8 cellular contexts compared by ENCODE assay signal in the genomic region with DNA sequence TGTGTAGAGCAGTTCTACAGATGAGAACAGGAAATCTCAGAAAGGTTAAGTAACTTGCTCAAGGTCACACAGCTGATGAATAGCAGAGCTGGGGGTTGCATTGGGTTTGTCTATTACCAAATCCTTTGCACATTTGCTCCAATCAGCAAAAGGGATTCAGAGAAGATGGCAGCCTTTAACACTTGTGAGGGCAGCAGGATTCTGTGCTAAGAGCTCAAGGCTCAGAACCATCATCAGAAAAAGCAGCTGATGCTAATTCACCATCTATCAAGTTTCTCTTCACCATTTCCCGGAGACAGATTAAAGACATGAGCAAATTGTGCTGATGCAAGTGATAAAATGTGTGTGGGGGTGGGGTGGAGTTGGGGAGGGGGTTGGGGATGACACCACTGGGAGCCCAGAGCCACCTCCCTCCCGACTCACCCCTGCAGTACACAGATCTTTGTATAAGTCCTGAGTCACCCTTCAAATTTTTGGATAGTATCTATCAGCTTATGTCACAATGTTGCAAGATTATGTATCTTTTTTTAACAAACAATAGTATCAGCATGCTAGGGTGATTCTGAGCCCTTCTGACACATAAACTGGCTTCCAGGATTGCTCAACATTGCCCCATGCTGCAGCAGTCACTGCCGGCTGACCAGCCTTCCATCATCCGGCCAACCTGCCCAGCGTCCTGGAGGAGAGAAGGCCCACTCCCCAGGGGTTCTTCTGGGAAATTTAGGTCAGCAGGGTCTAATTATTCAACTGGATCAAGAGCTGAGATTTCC. TPM values are rescaled to one million over a fixed set of nuclear protein-coding genes. Genes with fewer than 3 reads are reported as not detected.
DNase-seq lines count a peak whose midpoint lies in the region; ATAC-seq and TF ChIP-seq lines count a peak whose summit lies in the region.

No MANE protein-coding gene starts in this region.

- peak; percentile 6 for ATAC-seq in IMR-90 (ENCODE audit: low read depth)
- peak; percentile 4 for ATAC-seq in lung (ENCODE audit: insufficient read depth, low FRiP score)
- ATAC-seq in CD8-positive, alpha-beta T cell = no peak
- no peak for ATAC-seq in GM18909 (IDR thresholded peaks at IDR 0.05; ENCODE audit: poor library complexity, unreplicated experiment)

- peak overlapping the region; percentile 90 for H2BK120ac ChIP-seq in IMR-90 (ENCODE audit: low read depth, low read length)
- no peak overlapping the region for H2BK120ac ChIP-seq in H9 (ENCODE audit: low read depth, low read length, poor library complexity, severe bottlenecking)

- no peaks in the 10 kb centered on the region for H3K27me3 ChIP-seq in IMR-90 (ENCODE audit: control insufficient read depth, insufficient read depth, low read length)
- no peaks in the 10 kb centered on the region for H3K27me3 ChIP-seq in lung (ENCODE audit: control insufficient read depth, insufficient read depth)
- no peaks in the 10 kb centered on the region for H3K27me3 ChIP-seq in CD8-positive, alpha-beta T cell (ENCODE audit: insufficient read depth, low read length)
- peaks cover 8% of the 10 kb centered on the region; the same call in 1 of the 2 replicates for H3K27me3 ChIP-seq in H9 (ENCODE audit: insufficient read depth, low read length)

- peak; percentile 21; the same call in 1 of the 2 replicates for TF ChIP-seq RAD21 in IMR-90 (IDR thresholded peaks at IDR 0.05; ENCODE audit: low read length)

- CTCF ChIA-PET in IMR-90 (lab: Yijun Ruan, JAX) = interaction anchor here (0.5 to 3.0 kb wide), 13 partner anchors 9 to 293 kb away, joined by 3 to 26 read pairs (median 3); no protein-coding TSS in a partner anchor
- CTCF ChIA-PET in CD8-positive, alpha-beta T cell (lab: Charles Lee) = interaction anchor here (0.5 to 6.1 kb wide), 32 partner anchors 8 to 578 kb away, joined by 3 to 135 read pairs (median 3); no protein-coding TSS in a partner anchor

- no peak for TF ChIP-seq CTCF in IMR-90 (conservative IDR thresholded peaks at IDR 0.05; ENCODE audit: low read depth, low read length)
- no peak for TF ChIP-seq CTCF in lung (IDR thresholded peaks at IDR 0.05; ENCODE audit: control extremely low read depth, extremely low read depth)
- no peak for TF ChIP-seq CTCF in CD8-positive, alpha-beta T cell (IDR thresholded peaks at IDR 0.05)
- no peak for TF ChIP-seq CTCF in H9 (conservative IDR thresholded peaks at IDR 0.05)

- WGBS in IMR-90 (ENCODE audit: extremely low coverage in 2 of 2, insufficient read length in 1 of 2), 2 experiments = no CpG with 5 or more reads among the region's 5 CpGs
- 31% methylated on average over 5 of the region's 5 CpGs for WGBS in lung, 2 donors
- no CpG with 5 or more reads among the region's 5 CpGs for WGBS in H9 (ENCODE audit: extremely low coverage, insufficient read length, low lambda C conversion rate)

- no peak overlapping the region for H3T11ph ChIP-seq in H9 (ENCODE audit: low read length)

- peak overlapping the region; percentile 64; the same call in 1 of the 2 replicates for H3K56ac ChIP-seq in IMR-90 (ENCODE audit: extremely low read depth, insufficient read depth, low read length)
- H3K56ac ChIP-seq in H9 (ENCODE audit: insufficient read length, low read depth, low read length) = no peak overlapping the region

- H3K9me1 ChIP-seq in IMR-90 (ENCODE audit: insufficient read depth, low read length) = peaks cover 8% of the 10 kb centered on the region

- peak overlapping the region; percentile 93 for H2AK9ac ChIP-seq in IMR-90 (replicated peaks; ENCODE audit: low read depth, low read length, poor library complexity)

- H4K5ac ChIP-seq in IMR-90 (ENCODE audit: low read depth, low read length) (no peak overlapping the region), H9 (ENCODE audit: insufficient read length, low read depth, low read length) (no peak overlapping the region)

- intact Hi-C loops in IMR-90 (cut with micrococcal nuclease) = loop anchor here (1.0 to 5.0 kb wide), 6 partner anchors 23 to 297 kb away; a partner anchor contains a TSS
- intact Hi-C loops in CD8-positive, alpha-beta T cell (cut with DNase I, micrococcal nuclease) = loop anchor here (1.0 to 5.0 kb wide), 6 partner anchors 23 to 283 kb away; no protein-coding TSS in a partner anchor

- H3K9me3 ChIP-seq in IMR-90 (ENCODE audit: control insufficient read depth, insufficient read depth, low read length) (peaks cover 2% of the 10 kb centered on the region; the same call in 1 of the 2 replicates), lung (ENCODE audit: control insufficient read depth in 2 of 2, insufficient read depth in 1 of 2, low read length in 1 of 2) (peaks cover 0 to 6% of the 10 kb centered on the region in 2 donors), H9 (ENCODE audit: control insufficient read depth, low read depth, low read length) (no peaks in the 10 kb centered on the region)
- no peaks in the 10 kb centered on the region for H3K9me3 ChIP-seq in CD8-positive, alpha-beta T cell (ENCODE audit: low read length)

- peak overlapping the region; percentile 8; the same call in 1 of the 2 replicates for H3K4me2 ChIP-seq in IMR-90 (ENCODE audit: low read depth, low read length)
- H3K4me2 ChIP-seq in H9 (ENCODE audit: insufficient read depth, insufficient read length, low read length) = no peak overlapping the region

- dilution Hi-C loops in IMR-90 (cut with HindIII; ENCODE audit: low sequenced_read_pairs, unreplicated experiment) = no loop called here

- no peak overlapping the region for H3K27ac Mint-ChIP-seq in CD8-positive, alpha-beta T cell
- H3K27ac Mint-ChIP-seq in H9 = no peak overlapping the region

- H3K36me3 ChIP-seq in IMR-90 (ENCODE audit: control insufficient read depth, insufficient read depth, low read length) = no peaks in the 10 kb centered on the region
- no peaks in the 10 kb centered on the region for H3K36me3 ChIP-seq in lung (ENCODE audit: control insufficient read depth in 2 of 2, insufficient read depth in 2 of 2, low read length in 2 of 2)
- H3K36me3 ChIP-seq in CD8-positive, alpha-beta T cell (ENCODE audit: insufficient read depth, low read length) = no peaks in the 10 kb centered on the region

- peaks cover 15% of the 10 kb centered on the region for H4K20me1 ChIP-seq in IMR-90 (ENCODE audit: insufficient read depth, low read length)
- H4K20me1 ChIP-seq in H9 (ENCODE audit: control insufficient read depth, insufficient read depth, insufficient read length) = no peaks in the 10 kb centered on the region

- H4K91ac ChIP-seq in IMR-90 (ENCODE audit: insufficient read depth, low read depth, low read length) (0 out of 2 replicates have a peak overlapping the region, but pooled peaks have one; percentile 76), H9 (ENCODE audit: insufficient read length, low read depth, low read length) (no peak overlapping the region)

- peaks cover 10% of the 10 kb centered on the region for H3K4me1 Mint-ChIP-seq in CD8-positive, alpha-beta T cell (ENCODE audit: low read depth)
- H3K4me1 Mint-ChIP-seq in H9 = peaks cover 4% of the 10 kb centered on the region in 2 experiments

- H3K4me3 ChIP-seq in IMR-90 (ENCODE audit: insufficient read depth, low read depth, low read length) (no peak overlapping the region), lung (no peak overlapping the region)
- H3K4me3 ChIP-seq in CD8-positive, alpha-beta T cell (ENCODE audit: low read depth, low read length) = no peak overlapping the region

- peak overlapping the region; percentile 77 for H2BK20ac ChIP-seq in IMR-90 (ENCODE audit: low read depth, low read length)
- no peak overlapping the region for H2BK20ac ChIP-seq in H9 (ENCODE audit: low read depth, low read length, poor library complexity, severe bottlenecking)

- H3K4me3 Mint-ChIP-seq in CD8-positive, alpha-beta T cell = no peak overlapping the region
- H3K4me3 Mint-ChIP-seq in H9 = no peak overlapping the region

- no peaks in the 10 kb centered on the region for H3K36me3 Mint-ChIP-seq in CD8-positive, alpha-beta T cell
- H3K36me3 Mint-ChIP-seq in H9 (ENCODE audit: insufficient read depth in 1 of 3, low read depth in 3 of 3) = peaks cover 0 to 4% (median 0%) of the 10 kb centered on the region in 3 experiments; a peak in 2 of 7 replicates

- no peak overlapping the region for H3K23ac ChIP-seq in IMR-90 (ENCODE audit: low read depth, low read length)
- no peak overlapping the region for H3K23ac ChIP-seq in H9 (ENCODE audit: insufficient read length, low read depth, low read length)

- H2AK5ac ChIP-seq in IMR-90 (ENCODE audit: low read depth, low read length) (peak overlapping the region; percentile 18; the same call in 1 of the 2 replicates), H9 (ENCODE audit: insufficient read length, low read length) (no peak overlapping the region)

- H3K4me1 ChIP-seq in IMR-90 (ENCODE audit: control insufficient read depth, insufficient read depth, low read length) = peaks cover 18% of the 10 kb centered on the region
- peaks cover 4 to 17% of the 10 kb centered on the region in 2 donors for H3K4me1 ChIP-seq in lung (ENCODE audit: control insufficient read depth in 2 of 2, insufficient read depth in 2 of 2, low read length in 2 of 2)
- peaks cover 15% of the 10 kb centered on the region for H3K4me1 ChIP-seq in CD8-positive, alpha-beta T cell (ENCODE audit: insufficient read depth, low read length)
- H3K4me1 ChIP-seq in H9 (ENCODE audit: insufficient read depth, low read length) = no peaks in the 10 kb centered on the region

- no TSS peak for BruUV-seq in IMR-90 (replicated peaks; lab: Mats Ljungman, UMichigan)

- H4K8ac ChIP-seq in IMR-90 (ENCODE audit: low read depth in 2 of 2, low read length in 2 of 2) (0 out of 4 replicates have a peak overlapping the region, but pooled peaks of 1 of the 2 experiments have one; percentile 57), H9 (replicated peaks; ENCODE audit: insufficient read length, low read depth, low read length) (no peak overlapping the region)

- H3K4ac ChIP-seq in IMR-90 (ENCODE audit: low read depth, low read length) = peak overlapping the region; percentile 88; the same call in 1 of the 2 replicates
- H3K4ac ChIP-seq in H9 (ENCODE audit: low read depth, low read length) = no peak overlapping the region

- no peaks in the 10 kb centered on the region for H3K27me3 Mint-ChIP-seq in CD8-positive, alpha-beta T cell (ENCODE audit: low read depth)
- H3K27me3 Mint-ChIP-seq in H9 (ENCODE audit: low read depth) = peaks cover 32% of the 10 kb centered on the region

- POLR2A ChIA-PET in IMR-90 (lab: Charles Lee; ENCODE audit: unreplicated experiment) = interaction anchor here (0.6 kb wide), 1 partner anchor 8 kb away, joined by 3 read pairs; no protein-coding TSS in a partner anchor
- POLR2A ChIA-PET in CD8-positive, alpha-beta T cell (lab: Charles Lee) = interaction anchor here (1.0 to 1.7 kb wide), 4 partner anchors 166 to 202 kb away, joined by 3 to 5 read pairs (median 5); no protein-coding TSS in a partner anchor

- no peak overlapping the region for H2BK12ac ChIP-seq in H9 (ENCODE audit: insufficient read length, low read depth, low read length)

- H3K79me1 ChIP-seq in IMR-90 (ENCODE audit: low read depth in 1 of 2, low read length in 2 of 2) (peaks cover 6 to 18% of the 10 kb centered on the region in 2 experiments), H9 (ENCODE audit: insufficient read depth, low read depth, low read length, poor library complexity, severe bottlenecking) (no peaks in the 10 kb centered on the region)

- H3K9ac ChIP-seq in IMR-90 (ENCODE audit: low read depth, low read length) = no peak overlapping the region
- no peak overlapping the region for H3K9ac ChIP-seq in H9 (ENCODE audit: extremely low read depth, insufficient read length, low read length)

- peaks cover 9% of the 10 kb centered on the region for H3K23me2 ChIP-seq in H9 (ENCODE audit: insufficient read length, low read depth, low read length, poor library complexity, severe bottlenecking)

- peak overlapping the region; percentile 37 for H2BK5ac ChIP-seq in IMR-90 (ENCODE audit: low read depth, low read length, poor library complexity, severe bottlenecking)
- no peak overlapping the region for H2BK5ac ChIP-seq in H9 (ENCODE audit: insufficient read length, low read length)

- no peak overlapping the region for H2BK15ac ChIP-seq in IMR-90 (ENCODE audit: low read depth, low read length)
- no peak overlapping the region for H2BK15ac ChIP-seq in H9 (ENCODE audit: low read depth, low read length)

- H3K9me3 Mint-ChIP-seq in CD8-positive, alpha-beta T cell = peaks cover 7% of the 10 kb centered on the region
- H3K9me3 Mint-ChIP-seq in H9 = peaks cover 16 to 23% of the 10 kb centered on the region in 2 experiments

- no peaks in the 10 kb centered on the region for H3K79me2 ChIP-seq in H9 (ENCODE audit: insufficient read depth, low read length)

- peak overlapping the region; percentile 61; the same call in 1 of the 2 replicates for H3K27ac ChIP-seq in IMR-90 (ENCODE audit: insufficient read depth, low read length)
- peak overlapping the region; percentile 61 to 68 for H3K27ac ChIP-seq in lung (ENCODE audit: low read depth in 1 of 2, low read length in 1 of 2)
- H3K27ac ChIP-seq in CD8-positive, alpha-beta T cell (ENCODE audit: low read depth, low read length) = no peak overlapping the region
- H3K27ac ChIP-seq in H9 (ENCODE audit: insufficient read length, low read depth, low read length) = no peak overlapping the region

- no peak overlapping the region for H3K14ac ChIP-seq in IMR-90 (replicated peaks; ENCODE audit: low read depth, low read length)
- no peak overlapping the region for H3K14ac ChIP-seq in H9 (ENCODE audit: insufficient read depth, low read length)

- H2AFZ ChIP-seq in IMR-90 (replicated peaks; ENCODE audit: low read length, poor library complexity) (peak overlapping the region; percentile 2), H9 (ENCODE audit: low read length) (no peak overlapping the region)

- DNase-seq in A172 (ENCODE audit: low spot score) = peak; percentile 58
- peak; percentile 95 for DNase-seq in IMR-90
- peak; percentile 42 for DNase-seq in brain pericyte (ENCODE audit: low read depth, low spot score)
- peak; percentile 60 for DNase-seq in lung (ENCODE audit: low spot score)
- DNase-seq in CD8-positive, alpha-beta T cell = no peak
- DNase-seq in H9 = no peak
- no peak for DNase-seq in NCI-H2081 (lab: John Stamatoyannopoulos, UW)

- in situ Hi-C loops in IMR-90 (cut with MboI; ENCODE audit: low sequenced_read_pairs) = loop anchor here (5.0 to 10.0 kb wide), 2 partner anchors 165 to 202 kb away; no protein-coding TSS in a partner anchor

- H3K18ac ChIP-seq in IMR-90 (ENCODE audit: low read depth, low read length) (no peak overlapping the region), H9 (ENCODE audit: insufficient read length, low read depth, low read length) (no peak overlapping the region)

- no peak for TF ChIP-seq POLR2A in IMR-90 (IDR thresholded peaks at IDR 0.05; ENCODE audit: low read depth, low read length)

RNA-seq across cellular contexts. Expression of a gene that starts 2.8 kb away (rescaled TPM):
- total RNA-seq in A172 (2014; rRNA removed; shearing (Covaris generic)) = 8.7 and 15.0 TPM in 2 replicates
- 15.0 and 16.7 TPM in 2 replicates for total RNA-seq in IMR-90 (2012; rRNA removed)
- 17.6 and 19.8 TPM in 2 replicates for polyA plus RNA-seq in IMR-90 (2012; rRNA removed)
- 22.0 and 35.7 TPM in 2 replicates for polyA plus RNA-seq in IMR-90 (2012; cell fraction: cytosol; rRNA removed)
- polyA plus RNA-seq in IMR-90 (2012; cell fraction: nucleus; rRNA removed; ENCODE audit: low replicate concordance) = 16.5 and 24.0 TPM in 2 replicates
- total RNA-seq in lung = 10 to 100 TPM in 1 of 2 donors, 1 to 10 TPM in 1; 9.5 to 23.8 TPM
- polyA plus RNA-seq in lung = 10 to 100 TPM; 19.5 to 25.9 TPM
- 1 to 10 TPM; 1.6 to 2.2 TPM for total RNA-seq in CD8-positive, alpha-beta T cell
- 2.7 and 2.9 TPM in 2 replicates for total RNA-seq in H9 (2021)

RNA-seq across cellular contexts. Expression of a gene that starts 55.3 kb away (rescaled TPM):
- 8.6 and 10.2 TPM in 2 replicates for total RNA-seq in A172 (2014; rRNA removed; shearing (Covaris generic))
- total RNA-seq in IMR-90 (2012; rRNA removed) = 8.3 and 9.3 TPM in 2 replicates
- polyA plus RNA-seq in IMR-90 (2012; rRNA removed) = 22.1 and 22.7 TPM in 2 replicates
- polyA plus RNA-seq in IMR-90 (2012; cell fraction: cytosol; rRNA removed) = 11.9 and 21.1 TPM in 2 replicates
- 23.3 and 30.1 TPM in 2 replicates for polyA plus RNA-seq in IMR-90 (2012; cell fraction: nucleus; rRNA removed; ENCODE audit: low replicate concordance)
- total RNA-seq in lung = 10 to 100 TPM; 43.1 to 59.8 TPM
- 10 to 100 TPM; 21.5 to 22.6 TPM for polyA plus RNA-seq in lung
- total RNA-seq in CD8-positive, alpha-beta T cell = 10 to 100 TPM; 11.1 to 11.2 TPM
- total RNA-seq in H9 (2021) = 7.6 and 7.9 TPM in 2 replicates

Comparison
In these comparisons a context has a peak if more than half of its experiments do, and no peak if none do; other contexts are left out.
1. DNase-seq: peak in A172 (single experiment), IMR-90 (single experiment), brain pericyte (single experiment) and lung (single experiment); none in CD8-positive, alpha-beta T cell (0 of 7), H9 (single experiment) and NCI-H2081 (0 of 2).
2. ATAC-seq: peak in IMR-90 (single experiment) and lung (single experiment); none in CD8-positive, alpha-beta T cell (single experiment) and GM18909 (single experiment).
3. H3K27ac ChIP-seq: peak in IMR-90 (single experiment) and lung (2 of 2); none in CD8-positive, alpha-beta T cell (single experiment) and H9 (single experiment).